In genomic region chr2:54840559-54840958, GRCh38 we compare ENCODE assay signal across 28 cellular contexts.
"Had no signal": no experiment of that assay in that cellular context is flagged by ENCODE, and none has a peak within 500 bp of the region (broad histone marks: within the 10 kb centered on the region; RNA-seq: fewer than 3 reads in every experiment).

No MANE protein-coding gene starts in this region.

- H3K4me3 ChIP-seq: ascending aorta, cardiac muscle cell, Peyer's patch, SJSA1 had no signal

- H3K4me3 Mint-ChIP-seq: activated CD4-positive, alpha-beta T cell treated with anti-CD3 and anti-CD28 coated beads for 36 hours; activated CD4-positive, alpha-beta T cell treated with anti-CD3 and anti-CD28 coated beads, Interleukin-2, amount 10 ng/mL, durations not matched to agents 7 days and 5 days; activated CD8-positive, alpha-beta T cell treated with anti-CD3 and anti-CD28 coated beads, Interleukin-2, amount 10 ng/mL, durations not matched to agents 7 days and 5 days; activated naive CD4-positive, alpha-beta T cell treated with anti-CD3 and anti-CD28 coated beads, Interleukin-2, amount 50 U/mL, for 24 hours; activated naive CD8-positive, alpha-beta T cell treated with anti-CD3 and anti-CD28 coated beads, Interleukin-2, amount 10 ng/mL, durations not matched to agents 7 days and 5 days; activated T-cell treated with anti-CD3 and anti-CD28 coated beads, Interleukin-2, amount 50 U/mL, for 24 hours; T-helper 1 cell treated with Interleukin-12 subunit alpha and Interleukin-12 subunit beta and Interleukin-4 antibody, amounts not matched to agents 30 μg/mL and 1 μg/mL, for 36 hours; T-helper 2 cell treated with Interferon-gamma antibody and Interleukin-4, amounts not matched to agents 5 μg/mL and 100 μg/mL, for 36 hours; WTC11 had no signal

- H3K9ac ChIP-seq: SK-N-SH had no signal

- ATAC-seq: activated CD4-positive, alpha-beta T cell treated with anti-CD3 and anti-CD28 coated beads for 36 hours; activated CD4-positive, CD25-positive, alpha-beta regulatory T cell treated with anti-CD3 and anti-CD28 coated beads, Interleukin-2, amount 50 U/mL, for 24 hours; activated CD8-positive, alpha-beta T cell treated with anti-CD3 and anti-CD28 coated beads, Interleukin-2, amount 10 ng/mL, durations not matched to agents 7 days and 5 days; WTC11 had no signal

- H3K4me1 Mint-ChIP-seq: activated CD4-positive, alpha-beta T cell treated with anti-CD3 and anti-CD28 coated beads for 36 hours; activated CD4-positive, alpha-beta T cell treated with anti-CD3 and anti-CD28 coated beads, Interleukin-2, amount 10 ng/mL, durations not matched to agents 7 days and 5 days; activated naive CD4-positive, alpha-beta T cell treated with anti-CD3 and anti-CD28 coated beads, Interleukin-2, amount 50 U/mL, for 24 hours; WTC11 had no signal

- H3K9me3 Mint-ChIP-seq: activated CD4-positive, alpha-beta T cell treated with anti-CD3 and anti-CD28 coated beads, Interleukin-2, amount 10 ng/mL, durations not matched to agents 7 days and 5 days; activated naive CD4-positive, alpha-beta T cell treated with anti-CD3 and anti-CD28 coated beads, Interleukin-2, amount 50 U/mL, for 24 hours; activated naive CD8-positive, alpha-beta T cell treated with anti-CD3 and anti-CD28 coated beads, Interleukin-2, amount 10 ng/mL, durations not matched to agents 7 days and 5 days; activated T-cell treated with anti-CD3 and anti-CD28 coated beads, Interleukin-2, amount 50 U/mL, for 24 hours; activated T-helper 2 cell treated with anti-CD3 and anti-CD28 coated beads, Interferon-gamma antibody, Interleukin-2, Interleukin-4, amounts not matched to agents 10 μg/mL and 5 μg/mL and 100 μg/mL, durations not matched to agents 14 hours and 24 hours and 36 hours; T-helper 1 cell treated with Interleukin-12 subunit alpha and Interleukin-12 subunit beta and Interleukin-4 antibody, amounts not matched to agents 30 μg/mL and 1 μg/mL, for 36 hours; T-helper 2 cell treated with Interferon-gamma antibody and Interleukin-4, amounts not matched to agents 5 μg/mL and 100 μg/mL, for 36 hours; WTC11 had no signal

- H3K4me2 ChIP-seq: SK-N-SH had no signal

- H3K27ac Mint-ChIP-seq: activated CD4-positive, alpha-beta T cell treated with anti-CD3 and anti-CD28 coated beads for 36 hours; activated CD4-positive, alpha-beta T cell treated with anti-CD3 and anti-CD28 coated beads, Interleukin-2, amount 10 ng/mL, durations not matched to agents 7 days and 5 days; activated CD8-positive, alpha-beta T cell treated with anti-CD3 and anti-CD28 coated beads, Interleukin-2, amount 10 ng/mL, durations not matched to agents 7 days and 5 days; activated naive CD4-positive, alpha-beta T cell treated with anti-CD3 and anti-CD28 coated beads, Interleukin-2, amount 50 U/mL, for 24 hours; activated naive CD8-positive, alpha-beta T cell treated with anti-CD3 and anti-CD28 coated beads, Interleukin-2, amount 10 ng/mL, durations not matched to agents 7 days and 5 days; activated T-cell treated with anti-CD3 and anti-CD28 coated beads, Interleukin-2, amount 50 U/mL, for 24 hours; activated T-helper 2 cell treated with anti-CD3 and anti-CD28 coated beads, Interferon-gamma antibody, Interleukin-2, Interleukin-4, amounts not matched to agents 10 μg/mL and 5 μg/mL and 100 μg/mL, durations not matched to agents 14 hours and 24 hours and 36 hours; T-helper 1 cell treated with Interleukin-12 subunit alpha and Interleukin-12 subunit beta and Interleukin-4 antibody, amounts not matched to agents 30 μg/mL and 1 μg/mL, for 36 hours; T-helper 2 cell treated with Interferon-gamma antibody and Interleukin-4, amounts not matched to agents 5 μg/mL and 100 μg/mL, for 36 hours; WTC11 had no signal

- H3K27me3 Mint-ChIP-seq: activated CD4-positive, alpha-beta T cell treated with anti-CD3 and anti-CD28 coated beads for 36 hours; activated CD4-positive, alpha-beta T cell treated with anti-CD3 and anti-CD28 coated beads, Interleukin-2, amount 10 ng/mL, durations not matched to agents 7 days and 5 days; activated naive CD4-positive, alpha-beta T cell treated with anti-CD3 and anti-CD28 coated beads, Interleukin-2, amount 50 U/mL, for 24 hours; activated T-cell treated with anti-CD3 and anti-CD28 coated beads, Interleukin-2, amount 50 U/mL, for 24 hours had no signal

- H3K27me3 ChIP-seq: ascending aorta, cardiac muscle cell, Peyer's patch, SJSA1 had no signal

- H3K36me3 Mint-ChIP-seq: activated naive CD4-positive, alpha-beta T cell treated with anti-CD3 and anti-CD28 coated beads, Interleukin-2, amount 50 U/mL, for 24 hours; activated naive CD8-positive, alpha-beta T cell treated with anti-CD3 and anti-CD28 coated beads, Interleukin-2, amount 10 ng/mL, durations not matched to agents 7 days and 5 days; WTC11 had no signal

- H3K36me3 ChIP-seq: ascending aorta, cardiac muscle cell, Peyer's patch, SJSA1 had no signal

- H3K4me1 ChIP-seq: ascending aorta, Peyer's patch had no signal

- DNase-seq: activated CD4-positive, alpha-beta T cell treated with anti-CD3 and anti-CD28 coated beads for 36 hours; activated CD4-positive, alpha-beta T cell treated with anti-CD3 and anti-CD28 coated beads, Interleukin-2, amount 10 ng/mL, durations not matched to agents 7 days and 5 days; activated CD4-positive, alpha-beta T cell treated with anti-CD3 and anti-CD28 coated beads, Interleukin-2, amount 50 U/mL, for 48 hours; activated CD8-positive, alpha-beta T cell treated with anti-CD3 and anti-CD28 coated beads, Interleukin-2, amount 10 ng/mL, durations not matched to agents 7 days and 5 days; activated gamma-delta T cell; activated naive CD4-positive, alpha-beta T cell treated with Interleukin-2 at 50 U/mL for 16 hours; activated naive CD8-positive, alpha-beta T cell treated with anti-CD3 and anti-CD28 coated beads, Interleukin-2, amount 10 ng/mL, durations not matched to agents 7 days and 5 days; activated T-cell treated with anti-CD3 and anti-CD28 coated beads, Interleukin-2, amount 50 U/mL, for 24 hours; amygdala; NCI-H1105; NCI-H1417 treated with DMSO at 0.1 percent for 48 hours; NCI-H2029; NCI-H345; NCI-H524 treated with DMSO at 0.1 percent for 48 hours; Peyer's patch; RPMI8226; SHP77 treated with DMSO at 0.1 percent for 48 hours had no signal

- H3K9me3 ChIP-seq: ascending aorta, Peyer's patch, SJSA1, SK-N-SH had no signal

- H3K27ac ChIP-seq: ascending aorta, cardiac muscle cell, Peyer's patch, SJSA1 had no signal

- FAIRE-seq: TTC549 had no signal
